22 cellular contexts compared by ENCODE assay signal in the genomic region with DNA sequence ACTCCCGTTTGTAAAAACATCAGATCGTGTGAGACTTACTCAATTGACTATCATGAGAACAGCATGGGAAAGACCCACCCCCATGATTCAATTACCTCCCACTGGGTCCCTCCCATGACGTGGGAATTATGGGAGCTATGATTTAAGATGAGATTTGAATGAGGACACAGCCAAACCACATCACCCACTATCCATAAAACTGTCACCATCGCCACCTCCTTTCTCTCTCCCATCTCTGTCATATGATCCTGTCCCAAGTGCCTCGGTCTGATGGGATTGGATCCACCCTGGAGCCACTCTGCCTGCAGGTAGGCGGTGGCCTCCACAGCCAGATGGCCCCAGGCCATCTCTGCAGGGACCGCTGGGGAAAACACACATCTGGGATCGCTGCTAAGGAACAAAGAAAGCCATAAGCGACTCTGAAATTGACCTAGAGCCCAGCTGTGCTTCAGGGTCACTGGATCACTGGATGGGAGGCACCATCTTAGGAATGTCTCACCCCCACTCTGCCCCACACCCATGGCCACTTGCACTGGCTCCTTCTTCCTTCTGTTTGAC.
"Had no signal": no experiment of that assay in that cellular context is flagged by ENCODE, and none has a peak within 500 bp of the region (broad histone marks: within the 10 kb centered on the region; RNA-seq: fewer than 3 reads in every experiment).

No MANE protein-coding gene starts in this region.

- H3K9me3 ChIP-seq: gastroesophageal sphincter, right lobe of liver had no signal

- H3K27me3 ChIP-seq: gastroesophageal sphincter, right lobe of liver had no signal

- H3K36me3 ChIP-seq: right lobe of liver had no signal

- H3K27ac ChIP-seq: gastroesophageal sphincter, right lobe of liver, skin epidermis had no signal

- H3K4me3 ChIP-seq: gastroesophageal sphincter, right lobe of liver, skin epidermis had no signal

- DNase-seq: activated CD4-positive, alpha-beta T cell treated with anti-CD3 and anti-CD28 coated beads for 4 hours; activated CD4-positive, alpha-beta T cell treated with anti-CD3 and anti-CD28 coated beads, Interleukin-2, amount 50 U/mL, for 48 hours; activated CD8-positive, alpha-beta memory T cell treated with anti-CD3 and anti-CD28 coated beads, Interleukin-2, amount 50 U/mL, for 48 hours; activated gamma-delta T cell treated with Interleukin-2 at 50 U/mL for 16 hours; activated naive CD4-positive, alpha-beta T cell treated with anti-CD3 and anti-CD28 coated beads, Interleukin-2, amount 50 U/mL, for 16 hours; activated T-cell treated with anti-CD3 and anti-CD28 coated beads, Interleukin-2, amount 50 U/mL, for 24 hours; amniotic stem cell; caudate nucleus; cortex of kidney; effector memory CD8-positive, alpha-beta T cell; head of caudate nucleus; hippocampal formation; left cardiac atrium; left ventricle myocardium superior; naive B cell; posterior cingulate gyrus; right lobe of liver; stimulated activated CD4-positive, alpha-beta T cell treated with anti-CD3 and anti-CD28 coated beads, Interleukin-4, amount 100 ng/mL, for 24 hours; stimulated activated naive CD8-positive, alpha-beta T cell treated with anti-CD3 and anti-CD28 coated beads, Interleukin-15, amount 100 ng/mL, for 72 hours; substantia nigra had no signal
